8 cellular contexts compared by ENCODE assay signal in the genomic region with DNA sequence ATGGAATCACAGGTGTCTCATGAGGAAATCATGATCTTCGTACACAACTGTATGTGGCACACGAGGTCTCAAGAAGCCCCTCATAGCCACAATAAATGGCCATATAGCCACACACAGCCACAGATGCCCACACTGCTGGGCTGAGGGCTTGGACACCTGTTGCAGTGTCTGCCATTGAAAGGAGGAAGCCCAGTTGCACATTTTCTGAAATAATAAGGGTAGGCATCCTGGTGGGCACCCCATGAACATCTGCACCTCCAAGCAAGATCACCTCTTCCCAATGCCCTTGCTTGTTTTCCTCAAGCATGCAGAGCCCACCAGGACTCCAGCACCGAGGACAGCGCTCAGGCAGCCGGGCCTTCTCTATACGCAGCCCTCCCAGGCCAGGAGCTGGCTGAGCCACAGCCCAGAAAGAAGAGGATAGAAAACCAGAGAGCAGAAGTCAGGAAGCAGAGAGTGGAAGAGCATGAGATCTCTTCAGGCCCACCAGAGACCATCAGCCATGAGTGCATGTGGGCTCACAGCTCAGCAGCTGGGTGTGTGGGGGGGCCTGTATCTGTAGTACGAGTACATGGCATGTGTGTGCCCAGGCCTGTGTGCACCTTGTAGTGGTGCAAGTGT. TPM values are rescaled to one million over a fixed set of nuclear protein-coding genes. Genes with fewer than 3 reads are reported as not detected.
DNase-seq lines count a peak whose midpoint lies in the region; ATAC-seq, FAIRE-seq and TF ChIP-seq lines count a peak whose summit lies in the region.

No MANE protein-coding gene starts in this region.

- H3K4me1 Mint-ChIP-seq in activated T-helper 2 cell treated with anti-CD3 and anti-CD28 coated beads, Interferon-gamma antibody, Interleukin-2, Interleukin-4, amounts not matched to agents 10 μg/mL and 5 μg/mL and 100 μg/mL, durations not matched to agents 14 hours and 24 hours and 36 hours (ENCODE audit: low read depth), result peaks cover 46% of the 10 kb centered on the region

- 27 to 36% methylated on average over 7 of the region's 7 CpGs for WGBS in heart right ventricle, 2 donors

- H3K36me3 ChIP-seq in heart right ventricle (no peaks in the 10 kb centered on the region), gastrocnemius medialis (no peaks in the 10 kb centered on the region)

- FAIRE-seq in D721Med (lab: Jason Lieb, UNC), result no peak

- peaks cover 3 to 36% (median 14%) of the 10 kb centered on the region in 9 donors for H3K4me1 ChIP-seq in heart right ventricle
- peaks cover 26 to 27% of the 10 kb centered on the region in 2 donors for H3K4me1 ChIP-seq in gastrocnemius medialis

- ATAC-seq in heart right ventricle (peak; percentile 51 to 88 (median 72)), gastrocnemius medialis (no peak), HG02623 (IDR thresholded peaks at IDR 0.05; ENCODE audit: unreplicated experiment) (no peak)

- peaks cover 0 to 55% (median 19%) of the 10 kb centered on the region in 7 donors for H3K27me3 ChIP-seq in heart right ventricle
- H3K27me3 ChIP-seq in gastrocnemius medialis, result no peaks in the 10 kb centered on the region

- H3K4me3 Mint-ChIP-seq in activated T-helper 2 cell treated with anti-CD3 and anti-CD28 coated beads, Interferon-gamma antibody, Interleukin-2, Interleukin-4, amounts not matched to agents 10 μg/mL and 5 μg/mL and 100 μg/mL, durations not matched to agents 14 hours and 24 hours and 36 hours (ENCODE audit: low read depth), result peak overlapping the region; percentile 59

- peaks cover 69% of the 10 kb centered on the region for H3K27me3 Mint-ChIP-seq in activated T-helper 2 cell treated with anti-CD3 and anti-CD28 coated beads, Interferon-gamma antibody, Interleukin-2, Interleukin-4, amounts not matched to agents 10 μg/mL and 5 μg/mL and 100 μg/mL, durations not matched to agents 14 hours and 24 hours and 36 hours (ENCODE audit: low read depth)

- H3K4me3 ChIP-seq in heart right ventricle, result no peak overlapping the region
- no peak overlapping the region for H3K4me3 ChIP-seq in gastrocnemius medialis

- H3K9me3 ChIP-seq in heart right ventricle (no peaks in the 10 kb centered on the region), gastrocnemius medialis (no peaks in the 10 kb centered on the region)

- H3K27ac Mint-ChIP-seq in activated T-helper 2 cell treated with anti-CD3 and anti-CD28 coated beads, Interferon-gamma antibody, Interleukin-2, Interleukin-4, amounts not matched to agents 10 μg/mL and 5 μg/mL and 100 μg/mL, durations not matched to agents 14 hours and 24 hours and 36 hours, result no peak overlapping the region

- TF ChIP-seq POLR2A in gastrocnemius medialis (IDR thresholded peaks at IDR 0.05), result no peak

- H3K36me3 Mint-ChIP-seq in activated T-helper 2 cell treated with anti-CD3 and anti-CD28 coated beads, Interferon-gamma antibody, Interleukin-2, Interleukin-4, amounts not matched to agents 10 μg/mL and 5 μg/mL and 100 μg/mL, durations not matched to agents 14 hours and 24 hours and 36 hours (ENCODE audit: low read depth), result peaks cover 3% of the 10 kb centered on the region

- in situ Hi-C loops in gastrocnemius medialis (cut with MboI; ENCODE audit: low sequenced_read_pairs in 4 of 4), result no loop called here

- no peaks in the 10 kb centered on the region for H3K9me3 Mint-ChIP-seq in activated T-helper 2 cell treated with anti-CD3 and anti-CD28 coated beads, Interferon-gamma antibody, Interleukin-2, Interleukin-4, amounts not matched to agents 10 μg/mL and 5 μg/mL and 100 μg/mL, durations not matched to agents 14 hours and 24 hours and 36 hours

- intact Hi-C loops in activated T-helper 2 cell treated with anti-CD3 and anti-CD28 coated beads, Interferon-gamma antibody, Interleukin-2, Interleukin-4, amounts not matched to agents 10 μg/mL and 5 μg/mL and 100 μg/mL, durations not matched to agents 14 hours and 24 hours and 36 hours (cut with micrococcal nuclease), result loop anchor here (10.0 kb wide), 1 partner anchor 758 kb away; no protein-coding TSS in a partner anchor
- intact Hi-C loops in heart right ventricle (cut with DNase I), result no loop called here
- intact Hi-C loops in gastrocnemius medialis (cut with DNase I; ENCODE audit: low total_unique reads), result loop anchor here (5.0 kb wide), 1 partner anchor 50 kb away; a partner anchor contains a TSS

- peak; percentile 58 for DNase-seq in activated effector memory CD4-positive, alpha-beta T cell treated with anti-CD3 and anti-CD28 coated beads, Interleukin-2, amount 50 U/mL, for 16 hours
- no peak for DNase-seq in activated effector memory CD4-positive, alpha-beta T cell treated with Interleukin-2 at 50 U/mL for 16 hours
- no peak for DNase-seq in activated T-helper 2 cell treated with anti-CD3 and anti-CD28 coated beads, Interferon-gamma antibody, Interleukin-2, Interleukin-4, amounts not matched to agents 10 μg/mL and 5 μg/mL and 100 μg/mL, durations not matched to agents 14 hours and 24 hours and 36 hours (ENCODE audit: low spot score)
- peak; percentile 57 to 58 for DNase-seq in heart right ventricle
- DNase-seq in gastrocnemius medialis, result peak; percentile 1 to 12
- no peak for DNase-seq in D721Med (ENCODE audit: insufficient read length, low spot score)
- DNase-seq in NOMO-1 treated with DMSO at 0.1 percent for 48 hours (lab: John Stamatoyannopoulos, UW; ENCODE audit: unreplicated experiment), result no peak

- TF ChIP-seq CTCF in heart right ventricle (IDR thresholded peaks at IDR 0.05) (no peak), gastrocnemius medialis (IDR thresholded peaks at IDR 0.05 in 4 of 5, conservative IDR thresholded peaks at IDR 0.05 in 1 of 5) (no peak), D721Med (IDR thresholded peaks at IDR 0.05; ENCODE audit: insufficient read depth, missing control alignments) (no peak)

- no peak overlapping the region for H3K27ac ChIP-seq in heart right ventricle
- peak overlapping the region in 2 of 4 donors; percentile 35 to 50 for H3K27ac ChIP-seq in gastrocnemius medialis

RNA-seq across cellular contexts. Expression of a gene that starts 1.0 kb away (rescaled TPM):
- total RNA-seq in activated T-helper 2 cell treated with anti-CD3 and anti-CD28 coated beads, Interferon-gamma antibody, Interleukin-2, Interleukin-4, amounts not matched to agents 10 μg/mL and 5 μg/mL and 100 μg/mL, durations not matched to agents 14 hours and 24 hours and 36 hours, result 27.7 and 34.0 TPM in 2 replicates
- total RNA-seq in heart right ventricle, result 1 to 10 TPM; 2.1 to 4.5 (median 3.0) TPM
- 1 to 10 TPM in 1 of 2 donors, under 1 TPM in 1; 0.26 to 7.0 TPM for polyA plus RNA-seq in heart right ventricle
- total RNA-seq in gastrocnemius medialis, result under 1 TPM; 0.29 to 0.71 (median 0.36) TPM

RNA-seq across cellular contexts. Expression of a gene that starts 48.0 kb away (rescaled TPM):
- 140 and 142 TPM in 2 replicates for total RNA-seq in activated T-helper 2 cell treated with anti-CD3 and anti-CD28 coated beads, Interferon-gamma antibody, Interleukin-2, Interleukin-4, amounts not matched to agents 10 μg/mL and 5 μg/mL and 100 μg/mL, durations not matched to agents 14 hours and 24 hours and 36 hours
- not detected for total RNA-seq in heart right ventricle
- not detected for polyA plus RNA-seq in heart right ventricle
- not detected for total RNA-seq in gastrocnemius medialis

Comparison
In these comparisons a context has a peak if more than half of its experiments do, and no peak if none do; other contexts are left out.
1. DNase-seq: peak in activated effector memory CD4-positive, alpha-beta T cell treated with anti-CD3 and anti-CD28 coated beads, Interleukin-2, amount 50 U/mL, for 16 hours (single experiment), heart right ventricle (2 of 2) and gastrocnemius medialis (2 of 2); none in activated effector memory CD4-positive, alpha-beta T cell treated with Interleukin-2 at 50 U/mL for 16 hours (single experiment), activated T-helper 2 cell treated with anti-CD3 and anti-CD28 coated beads, Interferon-gamma antibody, Interleukin-2, Interleukin-4, amounts not matched to agents 10 μg/mL and 5 μg/mL and 100 μg/mL, durations not matched to agents 14 hours and 24 hours and 36 hours (single experiment), D721Med (single experiment) and NOMO-1 treated with DMSO at 0.1 percent for 48 hours (single experiment).
2. ATAC-seq: peak in heart right ventricle (8 of 8); none in gastrocnemius medialis (0 of 2) and HG02623 (single experiment).
3. RNA of a gene that starts 48.0 kb away (total RNA-seq): 140 to 142 TPM in activated T-helper 2 cell treated with anti-CD3 and anti-CD28 coated beads, Interferon-gamma antibody, Interleukin-2, Interleukin-4, amounts not matched to agents 10 μg/mL and 5 μg/mL and 100 μg/mL, durations not matched to agents 14 hours and 24 hours and 36 hours; not detected in heart right ventricle and not detected in gastrocnemius medialis; every median in the first group is over 100 times any median in the second.
4. intact Hi-C loops: an anchor here in activated T-helper 2 cell treated with anti-CD3 and anti-CD28 coated beads, Interferon-gamma antibody, Interleukin-2, Interleukin-4, amounts not matched to agents 10 μg/mL and 5 μg/mL and 100 μg/mL, durations not matched to agents 14 hours and 24 hours and 36 hours (10.0 kb wide) and gastrocnemius medialis (5.0 kb wide); none called in heart right ventricle.